ENCODE assay signal across 8 cellular contexts in the genomic region with DNA sequence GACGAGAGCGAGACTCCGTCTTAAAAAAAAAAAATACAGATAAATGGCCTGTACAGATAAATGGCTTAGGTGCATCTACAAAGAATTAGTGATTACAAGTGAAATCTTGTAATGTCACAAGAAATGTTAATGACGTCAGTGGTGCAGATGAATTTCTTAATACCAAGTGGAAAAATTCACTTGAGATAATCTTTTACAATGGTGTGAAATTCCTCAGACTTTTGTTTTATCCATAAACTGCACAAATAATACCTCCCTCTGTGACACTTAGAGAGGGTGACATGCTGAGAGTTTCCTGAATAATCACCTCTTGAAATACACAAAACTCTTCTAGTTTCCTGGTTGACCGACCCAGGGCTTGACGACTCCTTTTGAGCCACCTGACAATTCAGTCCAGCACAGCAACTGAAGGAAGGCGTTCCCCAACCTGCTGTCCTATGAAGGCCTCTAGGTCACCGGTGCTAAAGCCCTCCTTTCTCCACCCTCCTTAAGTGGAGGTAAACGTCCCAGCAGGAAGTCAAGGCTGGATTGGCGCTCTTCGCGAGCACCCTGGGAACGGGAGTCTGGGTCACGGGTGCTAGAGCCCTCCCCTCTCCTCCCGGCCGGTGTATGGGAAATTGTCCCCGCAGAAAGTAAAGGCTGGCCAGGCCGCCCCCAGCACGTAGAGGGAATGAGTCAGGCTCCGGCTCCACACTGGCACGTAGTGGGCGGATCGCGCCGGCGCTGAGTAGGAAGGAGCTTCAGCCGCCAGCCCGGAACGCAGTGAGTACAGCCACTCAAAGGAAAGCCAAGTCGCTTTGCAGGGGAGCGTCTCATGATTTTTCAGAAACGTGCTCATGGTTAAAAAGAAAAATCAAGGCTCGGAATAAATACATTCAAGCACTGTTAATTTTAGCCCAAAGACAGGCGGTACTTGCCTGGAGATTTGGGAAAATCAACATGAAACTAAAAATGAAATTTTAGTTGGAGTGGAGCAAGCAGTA. TPM values are rescaled to one million over a fixed set of nuclear protein-coding genes. Genes with fewer than 3 reads are reported as not detected.
DNase-seq lines count a peak whose midpoint lies in the region; ATAC-seq and TF ChIP-seq lines count a peak whose summit lies in the region.

A gene (plus strand): TSS at position 662 of the 983 bp plus-strand sequence. CDS start 2,182 bp downstream, outside the sequence.

- H3K9me3 ChIP-seq in mucosa of descending colon = no peaks in the 10 kb centered on the region

- peak within 1 kb of the TSS; percentile 18 for H3K4me3 ChIP-seq in mucosa of descending colon

- intact Hi-C loops in mucosa of descending colon (cut with DNase I, micrococcal nuclease) = no loop called here

- ATAC-seq in HG02798 (IDR thresholded peaks at IDR 0.05; ENCODE audit: poor library complexity, unreplicated experiment) (peak; percentile 93), esophagus mucosa (peak; percentile 99), mucosa of descending colon (peak; percentile 96)

- no peaks in the 10 kb centered on the region for H3K36me3 ChIP-seq in mucosa of descending colon (ENCODE audit: low read depth)

- TF ChIP-seq CTCF in mucosa of descending colon (IDR thresholded peaks at IDR 0.05) = no peak

- DNase-seq in DMS 273 (lab: John Stamatoyannopoulos, UW; ENCODE audit: unreplicated experiment) = peak; percentile 54
- DNase-seq in DMS 273 treated with DMSO at 0.1 percent for 48 hours (lab: John Stamatoyannopoulos, UW) = no peak
- DNase-seq in NCI-H2227 (lab: John Stamatoyannopoulos, UW; ENCODE audit: unreplicated experiment) = peak; percentile 71
- peak; percentile 33 for DNase-seq in activated T-cell treated with anti-CD3 and anti-CD28 coated beads for 24 hours (ENCODE audit: low read depth)
- peak; percentile 93 to 94 (median 93) for DNase-seq in mucosa of descending colon
- peak; percentile 11 for DNase-seq in stimulated activated CD8-positive, alpha-beta memory T cell treated with anti-CD3 and anti-CD28 coated beads, Interleukin-7, amount 100 ng/mL, for 24 hours (ENCODE audit: low read depth)

- H3K4me1 ChIP-seq in mucosa of descending colon (ENCODE audit: low read depth) = peaks cover 3% of the 10 kb centered on the region

RNA-seq across cellular contexts. Expression of the gene that starts here (rescaled TPM):
- total RNA-seq in esophagus mucosa (8.1 TPM), mucosa of descending colon (10 to 100 TPM; 16.1 to 36.7 (median 32.4) TPM)
